In the genomic region with DNA sequence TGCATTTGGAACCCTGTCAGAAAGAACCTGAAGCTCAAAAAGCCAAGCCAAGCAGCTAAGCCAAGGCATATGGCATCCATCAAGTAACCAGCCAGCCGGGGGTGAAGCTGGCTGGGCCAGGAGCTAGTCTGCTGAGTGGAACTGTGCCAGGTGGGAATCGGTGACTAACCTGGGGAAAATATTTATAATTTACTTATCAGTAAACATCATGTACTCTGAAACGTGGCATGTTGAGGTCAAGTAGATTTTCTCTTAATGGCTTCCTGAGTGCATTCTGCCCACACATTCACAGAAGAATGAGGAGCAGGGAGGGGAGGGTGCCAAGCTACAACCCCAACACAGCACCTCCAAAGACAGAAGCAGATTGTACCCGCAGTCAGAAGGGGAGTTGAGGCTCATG, we compare ENCODE assay signal across 22 cellular contexts.
DNase-seq lines count a peak whose midpoint lies in the region; ATAC-seq, FAIRE-seq and TF ChIP-seq lines count a peak whose summit lies in the region.
"Had no signal": no experiment of that assay in that cellular context is flagged by ENCODE, and none has a peak within 500 bp of the region (broad histone marks: within the 10 kb centered on the region; RNA-seq: fewer than 3 reads in every experiment).

No MANE protein-coding gene starts in this region.

- no peak overlapping the region for H2AFZ ChIP-seq in astrocyte (ENCODE audit: low read depth, low read length)
- H2AFZ ChIP-seq: neural progenitor cell had no signal

- no peak overlapping the region for H3K27ac Mint-ChIP-seq in astrocyte (ENCODE audit: unreplicated experiment)
- H3K27ac Mint-ChIP-seq: activated CD8-positive, alpha-beta T cell treated with anti-CD3 and anti-CD28 coated beads, Interleukin-2, amount 10 ng/mL, durations not matched to agents 7 days and 5 days; activated naive CD8-positive, alpha-beta T cell; CD8-positive, alpha-beta T cell; neural progenitor cell; stimulated activated naive CD8-positive, alpha-beta T cell treated with anti-CD3 and anti-CD28 coated beads, Interleukin-15, Interleukin-2, amounts not matched to agents 100 ng/mL and 50 ng/mL, for 24 hours; T-helper 1 cell treated with Interleukin-12 subunit alpha and Interleukin-12 subunit beta and Interleukin-4 antibody, amounts not matched to agents 30 μg/mL and 1 μg/mL, for 36 hours had no signal

- ATAC-seq in omental fat pad (ENCODE audit: low FRiP score) (peak; percentile 32), GM19467 (IDR thresholded peaks at IDR 0.05; ENCODE audit: unreplicated experiment) (no peak)
- ATAC-seq: activated CD8-positive, alpha-beta T cell treated with anti-CD3 and anti-CD28 coated beads, Interleukin-2, amount 10 ng/mL, durations not matched to agents 7 days and 5 days; CD8-positive, alpha-beta T cell; esophagus mucosa; heart left ventricle had no signal

- no peak overlapping the region for H3K4me3 Mint-ChIP-seq in astrocyte (ENCODE audit: unreplicated experiment)
- H3K4me3 Mint-ChIP-seq: activated CD8-positive, alpha-beta T cell treated with anti-CD3 and anti-CD28 coated beads, Interleukin-2, amount 10 ng/mL, durations not matched to agents 7 days and 5 days; activated naive CD8-positive, alpha-beta T cell; CD8-positive, alpha-beta T cell; neural progenitor cell; stimulated activated naive CD8-positive, alpha-beta T cell treated with anti-CD3 and anti-CD28 coated beads, Interleukin-15, Interleukin-2, amounts not matched to agents 100 ng/mL and 50 ng/mL, for 24 hours; T-helper 1 cell treated with Interleukin-12 subunit alpha and Interleukin-12 subunit beta and Interleukin-4 antibody, amounts not matched to agents 30 μg/mL and 1 μg/mL, for 36 hours had no signal

- no peaks in the 10 kb centered on the region for H3K9me3 Mint-ChIP-seq in astrocyte (ENCODE audit: unreplicated experiment)
- H3K9me3 Mint-ChIP-seq: CD8-positive, alpha-beta T cell; neural progenitor cell; stimulated activated naive CD8-positive, alpha-beta T cell treated with anti-CD3 and anti-CD28 coated beads, Interleukin-15, Interleukin-2, amounts not matched to agents 100 ng/mL and 50 ng/mL, for 24 hours; T-helper 1 cell treated with Interleukin-12 subunit alpha and Interleukin-12 subunit beta and Interleukin-4 antibody, amounts not matched to agents 30 μg/mL and 1 μg/mL, for 36 hours had no signal

- H3K4me1 ChIP-seq in BE2C = peaks cover 23% of the 10 kb centered on the region
- H3K4me1 ChIP-seq in astrocyte (ENCODE audit: insufficient read depth, low read length) = no peaks in the 10 kb centered on the region
- H3K4me1 ChIP-seq: vagina had no signal

- H3K9ac ChIP-seq in astrocyte (ENCODE audit: low read length) = no peak overlapping the region
- H3K9ac ChIP-seq: neural progenitor cell had no signal

- no peaks in the 10 kb centered on the region for H3K9me3 ChIP-seq in BE2C
- H3K9me3 ChIP-seq in astrocyte (ENCODE audit: insufficient read depth, low read depth, low read length) = no peaks in the 10 kb centered on the region
- H3K9me3 ChIP-seq: heart left ventricle, vagina had no signal

- TF ChIP-seq CTCF in BE2C (IDR thresholded peaks at IDR 0.05; ENCODE audit: low read depth, low read length) (no peak), astrocyte (IDR thresholded peaks at IDR 0.05; ENCODE audit: insufficient read depth, low read depth, low read length) (no peak), omental fat pad (IDR thresholded peaks at IDR 0.05) (no peak)

- H3K27me3 Mint-ChIP-seq in astrocyte (ENCODE audit: low read depth, unreplicated experiment) = peaks cover 12% of the 10 kb centered on the region
- H3K27me3 Mint-ChIP-seq: activated naive CD8-positive, alpha-beta T cell; stimulated activated naive CD8-positive, alpha-beta T cell treated with anti-CD3 and anti-CD28 coated beads, Interleukin-15, Interleukin-2, amounts not matched to agents 100 ng/mL and 50 ng/mL, for 24 hours had no signal

- peaks cover 19% of the 10 kb centered on the region for H3K4me1 Mint-ChIP-seq in astrocyte (ENCODE audit: low read depth, unreplicated experiment)

- DNase-seq in BE2C (peak; percentile 61), NCI-H1092 treated with DMSO at 0.1 percent for 48 hours (lab: John Stamatoyannopoulos, UW) (peak; percentile 68), astrocyte (ENCODE audit: low read depth) (peak; percentile 71), omental fat pad (ENCODE audit: low spot score) (no peak), hippocampal formation (lab: John Stamatoyannopoulos, UW) (no peak), ACHN (no peak)
- DNase-seq in activated CD8-positive, alpha-beta memory T cell treated with anti-CD3 and anti-CD28 coated beads, Interleukin-2, amount 50 U/mL, for 4 hours = no peak
- DNase-seq: activated CD8-positive, alpha-beta T cell treated with anti-CD3 and anti-CD28 coated beads, Interleukin-2, amount 10 ng/mL, durations not matched to agents 7 days and 5 days; CD8-positive, alpha-beta T cell; heart left ventricle; midbrain; NCI-H1048; retina had no signal

- H3K4me3 ChIP-seq in BE2C (ENCODE audit: low read depth, low read length) (no peak overlapping the region), astrocyte (ENCODE audit: insufficient read depth, low read depth, low read length) (no peak overlapping the region)
- H3K4me3 ChIP-seq: heart left ventricle, neural progenitor cell, vagina had no signal

- no peak for FAIRE-seq in astrocyte (lab: Jason Lieb, UNC)
- FAIRE-seq: H1, keratinocyte had no signal

- no peaks in the 10 kb centered on the region for H4K20me1 ChIP-seq in astrocyte (ENCODE audit: insufficient read depth, low read length)

- H3K36me3 ChIP-seq in BE2C = no peaks in the 10 kb centered on the region
- no peaks in the 10 kb centered on the region for H3K36me3 ChIP-seq in astrocyte (ENCODE audit: insufficient read depth, low read length)
- H3K36me3 ChIP-seq: heart left ventricle, neural progenitor cell, vagina had no signal

- in situ Hi-C loops in ACHN (cut with HindIII; ENCODE audit: low pct_ligation_motif_present, low pct_unique_long_range_greater_than_20kb, low sequenced_read_pairs) = no loop called here

- H3K4me2 ChIP-seq in astrocyte (ENCODE audit: low read length) = no peak overlapping the region
- H3K4me2 ChIP-seq: neural progenitor cell had no signal

- H3K79me2 ChIP-seq in astrocyte (ENCODE audit: insufficient read depth, low read length) = no peaks in the 10 kb centered on the region

- H3K27ac ChIP-seq in astrocyte (ENCODE audit: low read depth, low read length) = no peak overlapping the region
- H3K27ac ChIP-seq: heart left ventricle, neural progenitor cell, vagina had no signal

- H3K27me3 ChIP-seq in BE2C (no peaks in the 10 kb centered on the region), astrocyte (ENCODE audit: insufficient read depth, low read length) (no peaks in the 10 kb centered on the region)
- H3K27me3 ChIP-seq: heart left ventricle, neural progenitor cell, vagina had no signal

- H3K36me3 Mint-ChIP-seq in astrocyte (ENCODE audit: low read depth, unreplicated experiment) = no peaks in the 10 kb centered on the region
- H3K36me3 Mint-ChIP-seq: activated naive CD8-positive, alpha-beta T cell; CD8-positive, alpha-beta T cell; neural progenitor cell had no signal

Comparison
In these comparisons a context has a peak if more than half of its experiments do, and no peak if none do; other contexts are left out.
1. DNase-seq: peak in BE2C (single experiment), NCI-H1092 treated with DMSO at 0.1 percent for 48 hours (single experiment) and astrocyte (single experiment); none in omental fat pad (single experiment), hippocampal formation (0 of 2), activated CD8-positive, alpha-beta memory T cell treated with anti-CD3 and anti-CD28 coated beads, Interleukin-2, amount 50 U/mL, for 4 hours (single experiment) and ACHN (single experiment).